3 cellular contexts compared by ENCODE assay signal in the genomic region with DNA sequence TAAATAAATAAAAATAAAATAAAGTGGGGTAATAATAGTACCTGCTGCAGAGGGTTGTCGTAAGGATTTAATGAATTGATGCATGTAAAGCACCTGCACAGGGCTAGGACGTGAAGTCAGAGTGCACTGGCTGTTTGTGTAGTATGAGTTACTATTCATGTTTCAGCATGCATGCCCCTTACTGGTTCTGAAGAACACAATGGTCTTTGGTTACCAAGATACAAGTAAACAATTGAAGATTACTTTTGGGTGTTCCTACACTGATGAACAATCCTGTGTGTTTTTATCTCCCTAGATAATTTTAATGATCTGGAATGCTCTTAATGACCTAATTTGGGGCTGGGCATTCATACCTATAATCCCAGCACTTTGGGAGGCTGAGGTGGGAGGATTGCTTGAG.
TF ChIP-seq lines count a peak whose summit lies in the region.

No MANE protein-coding gene starts in this region.

TF ChIP-seq in HEK293, 187 proteins besides CTCF, POLR2A, EP300 and RAD21:
- TF ChIP-seq, protein P1, sequence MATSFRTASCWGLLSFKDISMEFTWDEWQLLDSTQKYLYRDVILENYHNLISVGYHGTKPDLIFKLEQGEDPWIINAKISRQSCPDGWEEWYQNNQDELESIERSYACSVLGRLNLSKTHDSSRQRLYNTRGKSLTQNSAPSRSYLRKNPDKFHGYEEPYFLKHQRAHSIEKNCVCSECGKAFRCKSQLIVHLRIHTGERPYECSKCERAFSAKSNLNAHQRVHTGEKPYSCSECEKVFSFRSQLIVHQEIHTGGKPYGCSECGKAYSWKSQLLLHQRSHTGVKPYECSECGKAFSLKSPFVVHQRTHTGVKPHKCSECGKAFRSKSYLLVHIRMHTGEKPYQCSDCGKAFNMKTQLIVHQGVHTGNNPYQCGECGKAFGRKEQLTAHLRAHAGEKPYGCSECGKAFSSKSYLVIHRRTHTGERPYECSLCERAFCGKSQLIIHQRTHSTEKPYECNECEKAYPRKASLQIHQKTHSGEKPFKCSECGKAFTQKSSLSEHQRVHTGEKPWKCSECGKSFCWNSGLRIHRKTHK (tag by site-specific recombination; IDR thresholded peaks at IDR 0.05): no peak
- peak; percentile 34; the same call in 1 of the 2 replicates for TF ChIP-seq ZNF10 (tag by site-specific recombination; IDR thresholded peaks at IDR 0.05)

TF ChIP-seq in K562, 482 proteins besides CTCF, POLR2A, EP300 and RAD21:
- TF ChIP-seq POLR2B (IDR thresholded peaks at IDR 0.05; ENCODE audit: low read depth, partially characterized antibody) (no peak), DNMT1 (IDR thresholded peaks at IDR 0.05) (no peak)
- TF ChIP-seq, protein P2, sequence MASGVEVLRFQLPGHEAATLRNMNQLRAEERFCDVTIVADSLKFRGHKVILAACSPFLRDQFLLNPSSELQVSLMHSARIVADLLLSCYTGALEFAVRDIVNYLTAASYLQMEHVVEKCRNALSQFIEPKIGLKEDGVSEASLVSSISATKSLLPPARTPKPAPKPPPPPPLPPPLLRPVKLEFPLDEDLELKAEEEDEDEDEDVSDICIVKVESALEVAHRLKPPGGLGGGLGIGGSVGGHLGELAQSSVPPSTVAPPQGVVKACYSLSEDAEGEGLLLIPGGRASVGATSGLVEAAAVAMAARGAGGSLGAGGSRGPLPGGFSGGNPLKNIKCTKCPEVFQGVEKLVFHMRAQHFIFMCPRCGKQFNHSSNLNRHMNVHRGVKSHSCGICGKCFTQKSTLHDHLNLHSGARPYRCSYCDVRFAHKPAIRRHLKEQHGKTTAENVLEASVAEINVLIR (CRISPR knock-in tag; IDR thresholded peaks at IDR 0.05): no peak
- TF ChIP-seq, protein P3, sequence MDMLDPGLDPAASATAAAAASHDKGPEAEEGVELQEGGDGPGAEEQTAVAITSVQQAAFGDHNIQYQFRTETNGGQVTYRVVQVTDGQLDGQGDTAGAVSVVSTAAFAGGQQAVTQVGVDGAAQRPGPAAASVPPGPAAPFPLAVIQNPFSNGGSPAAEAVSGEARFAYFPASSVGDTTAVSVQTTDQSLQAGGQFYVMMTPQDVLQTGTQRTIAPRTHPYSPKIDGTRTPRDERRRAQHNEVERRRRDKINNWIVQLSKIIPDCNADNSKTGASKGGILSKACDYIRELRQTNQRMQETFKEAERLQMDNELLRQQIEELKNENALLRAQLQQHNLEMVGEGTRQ (CRISPR knock-in tag; IDR thresholded peaks at IDR 0.05): no peak

TF ChIP-seq in GM23338, 12 proteins besides CTCF, POLR2A, EP300 and RAD21:
- TF ChIP-seq, protein P4, sequence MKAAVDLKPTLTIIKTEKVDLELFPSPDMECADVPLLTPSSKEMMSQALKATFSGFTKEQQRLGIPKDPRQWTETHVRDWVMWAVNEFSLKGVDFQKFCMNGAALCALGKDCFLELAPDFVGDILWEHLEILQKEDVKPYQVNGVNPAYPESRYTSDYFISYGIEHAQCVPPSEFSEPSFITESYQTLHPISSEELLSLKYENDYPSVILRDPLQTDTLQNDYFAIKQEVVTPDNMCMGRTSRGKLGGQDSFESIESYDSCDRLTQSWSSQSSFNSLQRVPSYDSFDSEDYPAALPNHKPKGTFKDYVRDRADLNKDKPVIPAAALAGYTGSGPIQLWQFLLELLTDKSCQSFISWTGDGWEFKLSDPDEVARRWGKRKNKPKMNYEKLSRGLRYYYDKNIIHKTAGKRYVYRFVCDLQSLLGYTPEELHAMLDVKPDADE (IDR thresholded peaks at IDR 0.05): no peak
- TF ChIP-seq EZH2 (IDR thresholded peaks at IDR 0.05; ENCODE audit: low read depth, unreplicated experiment) (no peak), STAT1 (IDR thresholded peaks at IDR 0.05; ENCODE audit: unreplicated experiment) (no peak), ZNF114 (CRISPR knock-in tag; IDR thresholded peaks at IDR 0.05) (no peak), ZNF331 (CRISPR knock-in tag; IDR thresholded peaks at IDR 0.05; ENCODE audit: low read depth) (no peak), EZH2phosphoT487 (IDR thresholded peaks at IDR 0.05; ENCODE audit: unreplicated experiment) (no peak), NANOG (IDR thresholded peaks at IDR 0.05; ENCODE audit: borderline replicate concordance) (no peak), CREB1 (CRISPR knock-in tag; IDR thresholded peaks at IDR 0.05; ENCODE audit: low read depth) (no peak), POLR2AphosphoS5 (IDR thresholded peaks at IDR 0.05; ENCODE audit: low read depth) (no peak), JUNB (IDR thresholded peaks at IDR 0.05; ENCODE audit: unreplicated experiment) (no peak)
- TF ChIP-seq, protein P5, sequence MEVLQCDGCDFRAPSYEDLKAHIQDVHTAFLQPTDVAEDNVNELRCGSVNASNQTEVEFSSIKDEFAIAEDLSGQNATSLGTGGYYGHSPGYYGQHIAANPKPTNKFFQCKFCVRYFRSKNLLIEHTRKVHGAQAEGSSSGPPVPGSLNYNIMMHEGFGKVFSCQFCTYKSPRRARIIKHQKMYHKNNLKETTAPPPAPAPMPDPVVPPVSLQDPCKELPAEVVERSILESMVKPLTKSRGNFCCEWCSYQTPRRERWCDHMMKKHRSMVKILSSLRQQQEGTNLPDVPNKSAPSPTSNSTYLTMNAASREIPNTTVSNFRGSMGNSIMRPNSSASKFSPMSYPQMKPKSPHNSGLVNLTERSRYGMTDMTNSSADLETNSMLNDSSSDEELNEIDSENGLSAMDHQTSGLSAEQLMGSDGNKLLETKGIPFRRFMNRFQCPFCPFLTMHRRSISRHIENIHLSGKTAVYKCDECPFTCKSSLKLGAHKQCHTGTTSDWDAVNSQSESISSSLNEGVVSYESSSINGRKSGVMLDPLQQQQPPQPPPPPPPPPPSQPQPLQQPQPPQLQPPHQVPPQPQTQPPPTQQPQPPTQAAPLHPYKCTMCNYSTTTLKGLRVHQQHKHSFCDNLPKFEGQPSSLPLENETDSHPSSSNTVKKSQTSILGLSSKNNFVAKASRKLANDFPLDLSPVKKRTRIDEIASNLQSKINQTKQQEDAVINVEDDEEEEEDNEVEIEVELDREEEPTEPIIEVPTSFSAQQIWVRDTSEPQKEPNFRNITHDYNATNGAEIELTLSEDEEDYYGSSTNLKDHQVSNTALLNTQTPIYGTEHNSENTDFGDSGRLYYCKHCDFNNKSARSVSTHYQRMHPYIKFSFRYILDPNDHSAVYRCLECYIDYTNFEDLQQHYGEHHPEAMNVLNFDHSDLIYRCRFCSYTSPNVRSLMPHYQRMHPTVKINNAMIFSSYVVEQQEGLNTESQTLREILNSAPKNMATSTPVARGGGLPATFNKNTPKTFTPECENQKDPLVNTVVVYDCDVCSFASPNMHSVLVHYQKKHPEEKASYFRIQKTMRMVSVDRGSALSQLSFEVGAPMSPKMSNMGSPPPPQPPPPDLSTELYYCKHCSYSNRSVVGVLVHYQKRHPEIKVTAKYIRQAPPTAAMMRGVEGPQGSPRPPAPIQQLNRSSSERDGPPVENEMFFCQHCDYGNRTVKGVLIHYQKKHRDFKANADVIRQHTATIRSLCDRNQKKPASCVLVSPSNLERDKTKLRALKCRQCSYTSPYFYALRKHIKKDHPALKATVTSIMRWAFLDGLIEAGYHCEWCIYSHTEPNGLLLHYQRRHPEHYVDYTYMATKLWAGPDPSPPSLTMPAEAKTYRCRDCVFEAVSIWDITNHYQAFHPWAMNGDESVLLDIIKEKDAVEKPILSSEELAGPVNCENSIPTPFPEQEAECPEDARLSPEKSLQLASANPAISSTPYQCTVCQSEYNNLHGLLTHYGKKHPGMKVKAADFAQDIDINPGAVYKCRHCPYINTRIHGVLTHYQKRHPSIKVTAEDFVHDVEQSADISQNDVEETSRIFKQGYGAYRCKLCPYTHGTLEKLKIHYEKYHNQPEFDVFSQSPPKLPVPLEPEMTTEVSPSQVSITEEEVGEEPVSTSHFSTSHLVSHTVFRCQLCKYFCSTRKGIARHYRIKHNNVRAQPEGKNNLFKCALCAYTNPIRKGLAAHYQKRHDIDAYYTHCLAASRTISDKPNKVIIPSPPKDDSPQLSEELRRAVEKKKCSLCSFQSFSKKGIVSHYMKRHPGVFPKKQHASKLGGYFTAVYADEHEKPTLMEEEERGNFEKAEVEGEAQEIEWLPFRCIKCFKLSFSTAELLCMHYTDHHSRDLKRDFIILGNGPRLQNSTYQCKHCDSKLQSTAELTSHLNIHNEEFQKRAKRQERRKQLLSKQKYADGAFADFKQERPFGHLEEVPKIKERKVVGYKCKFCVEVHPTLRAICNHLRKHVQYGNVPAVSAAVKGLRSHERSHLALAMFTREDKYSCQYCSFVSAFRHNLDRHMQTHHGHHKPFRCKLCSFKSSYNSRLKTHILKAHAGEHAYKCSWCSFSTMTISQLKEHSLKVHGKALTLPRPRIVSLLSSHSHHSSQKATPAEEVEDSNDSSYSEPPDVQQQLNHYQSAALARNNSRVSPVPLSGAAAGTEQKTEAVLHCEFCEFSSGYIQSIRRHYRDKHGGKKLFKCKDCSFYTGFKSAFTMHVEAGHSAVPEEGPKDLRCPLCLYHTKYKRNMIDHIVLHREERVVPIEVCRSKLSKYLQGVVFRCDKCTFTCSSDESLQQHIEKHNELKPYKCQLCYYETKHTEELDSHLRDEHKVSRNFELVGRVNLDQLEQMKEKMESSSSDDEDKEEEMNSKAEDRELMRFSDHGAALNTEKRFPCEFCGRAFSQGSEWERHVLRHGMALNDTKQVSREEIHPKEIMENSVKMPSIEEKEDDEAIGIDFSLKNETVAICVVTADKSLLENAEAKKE (CRISPR knock-in tag; IDR thresholded peaks at IDR 0.05): no peak
- TF ChIP-seq, protein P6, sequence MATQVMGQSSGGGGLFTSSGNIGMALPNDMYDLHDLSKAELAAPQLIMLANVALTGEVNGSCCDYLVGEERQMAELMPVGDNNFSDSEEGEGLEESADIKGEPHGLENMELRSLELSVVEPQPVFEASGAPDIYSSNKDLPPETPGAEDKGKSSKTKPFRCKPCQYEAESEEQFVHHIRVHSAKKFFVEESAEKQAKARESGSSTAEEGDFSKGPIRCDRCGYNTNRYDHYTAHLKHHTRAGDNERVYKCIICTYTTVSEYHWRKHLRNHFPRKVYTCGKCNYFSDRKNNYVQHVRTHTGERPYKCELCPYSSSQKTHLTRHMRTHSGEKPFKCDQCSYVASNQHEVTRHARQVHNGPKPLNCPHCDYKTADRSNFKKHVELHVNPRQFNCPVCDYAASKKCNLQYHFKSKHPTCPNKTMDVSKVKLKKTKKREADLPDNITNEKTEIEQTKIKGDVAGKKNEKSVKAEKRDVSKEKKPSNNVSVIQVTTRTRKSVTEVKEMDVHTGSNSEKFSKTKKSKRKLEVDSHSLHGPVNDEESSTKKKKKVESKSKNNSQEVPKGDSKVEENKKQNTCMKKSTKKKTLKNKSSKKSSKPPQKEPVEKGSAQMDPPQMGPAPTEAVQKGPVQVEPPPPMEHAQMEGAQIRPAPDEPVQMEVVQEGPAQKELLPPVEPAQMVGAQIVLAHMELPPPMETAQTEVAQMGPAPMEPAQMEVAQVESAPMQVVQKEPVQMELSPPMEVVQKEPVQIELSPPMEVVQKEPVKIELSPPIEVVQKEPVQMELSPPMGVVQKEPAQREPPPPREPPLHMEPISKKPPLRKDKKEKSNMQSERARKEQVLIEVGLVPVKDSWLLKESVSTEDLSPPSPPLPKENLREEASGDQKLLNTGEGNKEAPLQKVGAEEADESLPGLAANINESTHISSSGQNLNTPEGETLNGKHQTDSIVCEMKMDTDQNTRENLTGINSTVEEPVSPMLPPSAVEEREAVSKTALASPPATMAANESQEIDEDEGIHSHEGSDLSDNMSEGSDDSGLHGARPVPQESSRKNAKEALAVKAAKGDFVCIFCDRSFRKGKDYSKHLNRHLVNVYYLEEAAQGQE (IDR thresholded peaks at IDR 0.05; ENCODE audit: unreplicated experiment): no peak
